ENCODE assay signal across 11 cellular contexts in genomic region chr16:79595916-79596450, GRCh38. TPM values are rescaled to one million over a fixed set of nuclear protein-coding genes. Genes with fewer than 3 reads are reported as not detected.
DNase-seq lines count a peak whose midpoint lies in the region; ATAC-seq, FAIRE-seq and TF ChIP-seq lines count a peak whose summit lies in the region.
"Had no signal": no experiment of that assay in that cellular context is flagged by ENCODE, and none has a peak within 500 bp of the region (broad histone marks: within the 10 kb centered on the region; RNA-seq: fewer than 3 reads in every experiment).

No MANE protein-coding gene starts in this region.

- peak overlapping the region; percentile 90 for H3K4me2 ChIP-seq in astrocyte (ENCODE audit: low read length)

- no peak overlapping the region for H3K4me3 ChIP-seq in astrocyte (ENCODE audit: insufficient read depth, low read depth, low read length)
- H3K4me3 ChIP-seq in left lung = peak overlapping the region; percentile 48 to 63
- peak overlapping the region; percentile 39 to 91 (median 56) for H3K4me3 ChIP-seq in spleen

- H3K79me2 ChIP-seq in astrocyte (ENCODE audit: insufficient read depth, low read length) = peaks cover 11% of the 10 kb centered on the region

- peaks cover 20% of the 10 kb centered on the region for H3K4me1 Mint-ChIP-seq in astrocyte (ENCODE audit: low read depth, unreplicated experiment)

- intact Hi-C loops in left lung (cut with DNase I) = no loop called here
- intact Hi-C loops in spleen (cut with DNase I; ENCODE audit: low total_unique reads) = no loop called here

- no peak overlapping the region for H3K9ac ChIP-seq in astrocyte (ENCODE audit: low read length)

- H3K36me3 ChIP-seq in astrocyte (ENCODE audit: insufficient read depth, low read length) (no peaks in the 10 kb centered on the region), left lung (no peaks in the 10 kb centered on the region), spleen (no peaks in the 10 kb centered on the region)

- H3K27ac ChIP-seq in astrocyte (ENCODE audit: low read depth, low read length) (no peak overlapping the region), left lung (peak overlapping the region; percentile 78 to 81), spleen (peak overlapping the region; percentile 0 to 94 (median 82))
- H3K27ac ChIP-seq: 22Rv1 had no signal

- H3K36me3 Mint-ChIP-seq in astrocyte (ENCODE audit: low read depth, unreplicated experiment) = peaks cover 1% of the 10 kb centered on the region

- no peaks in the 10 kb centered on the region for H4K20me1 ChIP-seq in astrocyte (ENCODE audit: insufficient read depth, low read length)

- H3K9me3 Mint-ChIP-seq in astrocyte (ENCODE audit: unreplicated experiment) = no peaks in the 10 kb centered on the region

- TF ChIP-seq POLR2A in spleen (IDR thresholded peaks at IDR 0.05) = no peak

- peak overlapping the region; percentile 6 for H3K27ac Mint-ChIP-seq in astrocyte (ENCODE audit: unreplicated experiment)

- no peaks in the 10 kb centered on the region for H3K27me3 Mint-ChIP-seq in astrocyte (ENCODE audit: low read depth, unreplicated experiment)

- H3K27me3 ChIP-seq in astrocyte (ENCODE audit: insufficient read depth, low read length) (no peaks in the 10 kb centered on the region), left lung (peaks cover 0 to 36% of the 10 kb centered on the region in 2 donors), spleen (replicated peaks in 1 of 7) (peaks cover 0 to 42% (median 6%) of the 10 kb centered on the region in 7 donors)

- no peak for TF ChIP-seq CTCF in astrocyte (IDR thresholded peaks at IDR 0.05; ENCODE audit: insufficient read depth, low read depth, low read length)
- no peak for TF ChIP-seq CTCF in left lung (IDR thresholded peaks at IDR 0.05)
- no peak for TF ChIP-seq CTCF in spleen (IDR thresholded peaks at IDR 0.05 in 8 of 11, conservative IDR thresholded peaks at IDR 0.05 in 3 of 11)

- H3K4me3 Mint-ChIP-seq in astrocyte (ENCODE audit: unreplicated experiment) = peak overlapping the region; percentile 98

- WGBS in spleen, 5 donors = 60 to 78% (median 69%) methylated on average over 7 of the region's 7 CpGs

- DNase-seq in DMS153 treated with DMSO at 0.1 percent for 48 hours (lab: John Stamatoyannopoulos, UW; ENCODE audit: unreplicated experiment) = peak; percentile 24
- no peak for DNase-seq in DMS153 (lab: John Stamatoyannopoulos, UW)
- no peak for DNase-seq in astrocyte (ENCODE audit: low read depth)
- no peak for DNase-seq in left lung
- DNase-seq in spleen = no peak
- no peak for DNase-seq in NCI-H526 (lab: John Stamatoyannopoulos, UW)
- DNase-seq: activated effector memory CD4-positive, alpha-beta T cell treated with Interleukin-2 at 50 U/mL for 16 hours; NCI-H1417 treated with DMSO at 0.1 percent for 48 hours had no signal

- ATAC-seq in left lung (no peak), HG03442 (IDR thresholded peaks at IDR 0.05; ENCODE audit: unreplicated experiment) (no peak), HG02642 (IDR thresholded peaks at IDR 0.05; ENCODE audit: poor library complexity, unreplicated experiment) (no peak)

- H3K9me3 ChIP-seq in astrocyte (ENCODE audit: insufficient read depth, low read depth, low read length) (no peaks in the 10 kb centered on the region), left lung (no peaks in the 10 kb centered on the region), spleen (no peaks in the 10 kb centered on the region)

- no peak overlapping the region for H2AFZ ChIP-seq in astrocyte (ENCODE audit: low read depth, low read length)

- no peak for FAIRE-seq in astrocyte (lab: Jason Lieb, UNC)

- H3K4me1 ChIP-seq in astrocyte (ENCODE audit: insufficient read depth, low read length) (peaks cover 3% of the 10 kb centered on the region), left lung (peaks cover 0 to 15% of the 10 kb centered on the region in 2 donors), spleen (peaks cover 0 to 82% (median 32%) of the 10 kb centered on the region in 6 donors)

RNA-seq across cellular contexts. Expression of gene MAF, which starts 4.6 kb away (rescaled TPM):
- 19.3 and 21.8 TPM in 2 replicates for total RNA-seq in astrocyte
- 10 to 100 TPM; 52.2 to 60.8 TPM for total RNA-seq in left lung
- 100 to 1,000 TPM in 2 of 7 donors, 10 to 100 TPM in 5; 53.5 to 107 (median 63.0) TPM for total RNA-seq in spleen
- 10 to 100 TPM in 2 of 3 donors, 1 to 10 TPM in 1; 8.8 to 14.8 (median 12.7) TPM for polyA plus RNA-seq in spleen
